8 cellular contexts compared by ENCODE assay signal in genomic region chr5:88826959-88827585, GRCh38. TPM values are rescaled to one million over a fixed set of nuclear protein-coding genes. Genes with fewer than 3 reads are reported as not detected.
DNase-seq lines count a peak whose midpoint lies in the region; ATAC-seq and TF ChIP-seq lines count a peak whose summit lies in the region.

No MANE protein-coding gene starts in this region.

- intact Hi-C loops in heart left ventricle (cut with DNase I) = loop anchor here (2.0 to 10.0 kb wide), 6 partner anchors 40 to 95 kb away; partner anchors contain the start of gene MEF2C (in 6 of the 10)

- peak overlapping the region; percentile 94 for H3K4me2 ChIP-seq in DOHH2 (ENCODE audit: low read length)

- 7 to 10% (median 8%) methylated on average over 6 of the region's 6 CpGs for WGBS in heart left ventricle, 4 donors

- peak overlapping the region; percentile 98 for H3K27ac ChIP-seq in DOHH2 (ENCODE audit: low read depth, low read length)
- peak overlapping the region; percentile 62 to 88 (median 82) for H3K27ac ChIP-seq in heart left ventricle
- H3K27ac ChIP-seq in skin epidermis = peak overlapping the region in 19 of 21 experiments; percentile 6 to 77 (median 35)

- peaks cover 68% of the 10 kb centered on the region for H3F3A ChIP-seq in DOHH2 (ENCODE audit: control insufficient read depth, insufficient read depth)

- H3K79me2 ChIP-seq in DOHH2 (ENCODE audit: control insufficient read depth, low read length) = peaks cover 85% of the 10 kb centered on the region

- ATAC-seq in GM21447 (IDR thresholded peaks at IDR 0.05; ENCODE audit: unreplicated experiment) = peak; percentile 65
- peak; percentile 56 for ATAC-seq in HG03571 (IDR thresholded peaks at IDR 0.05; ENCODE audit: unreplicated experiment)
- ATAC-seq in heart left ventricle = peak; percentile 80 to 94 (median 88)

- no peaks in the 10 kb centered on the region for H3K9me3 ChIP-seq in DOHH2 (ENCODE audit: control insufficient read depth, insufficient read depth, low read length)
- no peaks in the 10 kb centered on the region for H3K9me3 ChIP-seq in heart left ventricle

- H4K20me1 ChIP-seq in DOHH2 (ENCODE audit: control insufficient read depth, insufficient read depth, low read depth, low read length) = no peaks in the 10 kb centered on the region

- DNase-seq in heart left ventricle = peak in 4 of 5 donors; percentile 48 to 78 (median 58)
- DNase-seq in NCI-H187 (lab: John Stamatoyannopoulos, UW) = no peak
- no peak for DNase-seq in stimulated activated naive CD4-positive, alpha-beta T cell treated with Interleukin-2 at 50 U/mL for 16 hours (lab: John Stamatoyannopoulos, UW)

- H3K27me3 ChIP-seq in DOHH2 (ENCODE audit: control insufficient read depth, low read length) (no peaks in the 10 kb centered on the region), heart left ventricle (no peaks in the 10 kb centered on the region)

- TF ChIP-seq POLR2A in heart left ventricle (IDR thresholded peaks at IDR 0.05) = peak in 1 of 2 donors; percentile 57

- TF ChIP-seq CTCF in DOHH2 (IDR thresholded peaks at IDR 0.05; ENCODE audit: low read depth, low read length, poor library complexity, severe bottlenecking) (no peak), WI38 (IDR thresholded peaks at IDR 0.05; ENCODE audit: low read depth, low read length) (no peak), heart left ventricle (IDR thresholded peaks at IDR 0.05) (no peak)

- H3K36me3 ChIP-seq in DOHH2 (ENCODE audit: control insufficient read depth, low read length) (peaks cover 32% of the 10 kb centered on the region), heart left ventricle (peaks cover 0 to 17% (median 14%) of the 10 kb centered on the region in 9 donors)

- H3K9me2 ChIP-seq in DOHH2 (replicated peaks; ENCODE audit: control insufficient read depth, low read length) = no peaks in the 10 kb centered on the region

- H3K4me1 ChIP-seq in DOHH2 (ENCODE audit: control insufficient read depth, low read length) (peaks cover 74% of the 10 kb centered on the region), heart left ventricle (peaks cover 9 to 92% (median 74%) of the 10 kb centered on the region in 12 donors)

- peak overlapping the region; percentile 96 for H3K4me3 ChIP-seq in DOHH2 (ENCODE audit: low read length)
- H3K4me3 ChIP-seq in WI38 (ENCODE audit: low read depth, low read length) = peak overlapping the region; percentile 31
- H3K4me3 ChIP-seq in heart left ventricle = peak overlapping the region in 9 of 12 donors; percentile 3 to 34 (median 19)
- H3K4me3 ChIP-seq in skin epidermis = no peak overlapping the region

RNA-seq across cellular contexts. Expression of gene MEF2C, which starts 55.9 kb away (rescaled TPM):
- total RNA-seq in heart left ventricle = 10 to 100 TPM; 36.8 to 98.5 (median 58.6) TPM
- polyA plus RNA-seq in heart left ventricle = 10 to 100 TPM; 15.5 to 18.3 TPM

Comparison
In these comparisons a context has a peak if more than half of its experiments do, and no peak if none do; other contexts are left out.
1. H3K27ac ChIP-seq: peak in every context shown above with its lines; median percentile 98 in DOHH2; 82 in heart left ventricle; 35 in skin epidermis.
2. H3K4me3 ChIP-seq: peak in DOHH2 (single experiment), WI38 (single experiment) and heart left ventricle (9 of 12); none in skin epidermis (0 of 7).
3. DNase-seq: peak in heart left ventricle (4 of 5); none in NCI-H187 (0 of 2) and stimulated activated naive CD4-positive, alpha-beta T cell treated with Interleukin-2 at 50 U/mL for 16 hours (single experiment).
4. Peak in every context shown above with its lines, with median percentiles within 50 percentile points of each other: ATAC-seq.